Comparison of ENCODE assay signal across 9 cellular contexts in genomic region chr13:33033361-33033812, GRCh38. TPM values are rescaled to one million over a fixed set of nuclear protein-coding genes. Genes with fewer than 3 reads are reported as not detected.
DNase-seq lines count a peak whose midpoint lies in the region; ATAC-seq and TF ChIP-seq lines count a peak whose summit lies in the region.
"Had no signal": no experiment of that assay in that cellular context is flagged by ENCODE, and none has a peak within 500 bp of the region (broad histone marks: within the 10 kb centered on the region; RNA-seq: fewer than 3 reads in every experiment).

No MANE protein-coding gene starts in this region.

- no peak overlapping the region for H3K23ac ChIP-seq in IMR-90 (ENCODE audit: low read depth, low read length)

- H2BK120ac ChIP-seq in IMR-90 (ENCODE audit: low read depth, low read length): no peak overlapping the region

- dilution Hi-C loops in IMR-90 (cut with HindIII; ENCODE audit: low sequenced_read_pairs, unreplicated experiment): no loop called here

- no peak for TF ChIP-seq RAD21 in IMR-90 (IDR thresholded peaks at IDR 0.05; ENCODE audit: low read length)

- H3K4me2 ChIP-seq in IMR-90 (ENCODE audit: low read depth, low read length): no peak overlapping the region

- no peak overlapping the region for H4K5ac ChIP-seq in IMR-90 (ENCODE audit: low read depth, low read length)

- no peak overlapping the region for H2AK9ac ChIP-seq in IMR-90 (replicated peaks; ENCODE audit: low read depth, low read length, poor library complexity)

- H4K8ac ChIP-seq in IMR-90 (ENCODE audit: low read depth in 2 of 2, low read length in 2 of 2): no peak overlapping the region

- peak overlapping the region; percentile 26 for H2AFZ ChIP-seq in IMR-90 (replicated peaks; ENCODE audit: low read length, poor library complexity)

- H3K27me3 Mint-ChIP-seq in activated naive CD4-positive, alpha-beta T cell treated with anti-CD3 and anti-CD28 coated beads, Interleukin-2, amount 10 ng/mL, durations not matched to agents 7 days and 5 days: peaks cover 10% of the 10 kb centered on the region
- peaks cover 2% of the 10 kb centered on the region for H3K27me3 Mint-ChIP-seq in brain

- H3K27ac ChIP-seq in IMR-90 (ENCODE audit: insufficient read depth, low read length) (no peak overlapping the region), upper lobe of left lung (peak overlapping the region; percentile 33 to 79 (median 66)), transverse colon (peak overlapping the region in 2 of 4 donors; percentile 9 to 33)

- H3K4me1 ChIP-seq in IMR-90 (ENCODE audit: control insufficient read depth, insufficient read depth, low read length) (no peaks in the 10 kb centered on the region), upper lobe of left lung (no peaks in the 10 kb centered on the region), transverse colon (no peaks in the 10 kb centered on the region)

- H4K91ac ChIP-seq in IMR-90 (ENCODE audit: insufficient read depth, low read depth, low read length): no peak overlapping the region

- POLR2A ChIA-PET in IMR-90 (lab: Charles Lee; ENCODE audit: unreplicated experiment): no interaction called here

- H3K4me3 ChIP-seq in IMR-90 (ENCODE audit: insufficient read depth, low read depth, low read length) (no peak overlapping the region), upper lobe of left lung (peak overlapping the region in 2 of 4 donors; percentile 25), transverse colon (no peak overlapping the region)

- H3K18ac ChIP-seq in IMR-90 (ENCODE audit: low read depth, low read length): no peak overlapping the region

- intact Hi-C loops in IMR-90 (cut with micrococcal nuclease) (loop anchor here (10.0 kb wide), 1 partner anchor 449 kb away; the partner anchor contains the start of gene PDS5B), transverse colon (cut with DNase I; ENCODE audit: low total_unique reads) (no loop called here)

- peak overlapping the region; percentile 43 for H3K27ac Mint-ChIP-seq in activated naive CD4-positive, alpha-beta T cell treated with anti-CD3 and anti-CD28 coated beads, Interleukin-2, amount 10 ng/mL, durations not matched to agents 7 days and 5 days
- peak overlapping the region in 3 of 5 experiments; percentile 74 to 98 (median 95) for H3K27ac Mint-ChIP-seq in brain

- 0 out of 3 replicates have a peak overlapping the region, but pooled peaks have one; percentile 10 for H2BK15ac ChIP-seq in IMR-90 (ENCODE audit: low read depth, low read length)

- CTCF ChIA-PET in activated naive CD4-positive, alpha-beta T cell treated with anti-CD3 and anti-CD28 coated beads, Interleukin-2, amount 10 ng/mL, durations not matched to agents 7 days and 5 days (lab: Charles Lee): interaction anchor here (0.6 kb wide), 1 partner anchor 16 kb away, joined by 3 read pairs; no protein-coding TSS in a partner anchor
- CTCF ChIA-PET in IMR-90 (lab: Yijun Ruan, JAX): no interaction called here

- H3K56ac ChIP-seq in IMR-90 (ENCODE audit: extremely low read depth, insufficient read depth, low read length): no peak overlapping the region

- no peak overlapping the region for H3K9ac ChIP-seq in IMR-90 (ENCODE audit: low read depth, low read length)

- no TSS peak for BruUV-seq in IMR-90 (replicated peaks; lab: Mats Ljungman, UMichigan)

- TF ChIP-seq CTCF in IMR-90 (conservative IDR thresholded peaks at IDR 0.05; ENCODE audit: low read depth, low read length) (no peak), brain (conservative IDR thresholded peaks at IDR 0.05) (no peak), upper lobe of left lung (IDR thresholded peaks at IDR 0.05) (no peak), transverse colon (IDR thresholded peaks at IDR 0.05) (no peak)

- no peak overlapping the region for H2BK5ac ChIP-seq in IMR-90 (ENCODE audit: low read depth, low read length, poor library complexity, severe bottlenecking)

- peaks cover 3% of the 10 kb centered on the region for H3K9me1 ChIP-seq in IMR-90 (ENCODE audit: insufficient read depth, low read length)

- H2AK5ac ChIP-seq in IMR-90 (ENCODE audit: low read depth, low read length): no peak overlapping the region

- H3K79me1 ChIP-seq in IMR-90 (ENCODE audit: low read depth in 1 of 2, low read length in 2 of 2): no peaks in the 10 kb centered on the region

- H3K4me1 Mint-ChIP-seq in activated naive CD4-positive, alpha-beta T cell treated with anti-CD3 and anti-CD28 coated beads, Interleukin-2, amount 10 ng/mL, durations not matched to agents 7 days and 5 days: peaks cover 12% of the 10 kb centered on the region
- H3K4me1 Mint-ChIP-seq in brain: peaks cover 13% of the 10 kb centered on the region

- TF ChIP-seq EP300 in upper lobe of left lung (IDR thresholded peaks at IDR 0.05) (no peak), transverse colon (IDR thresholded peaks at IDR 0.05; ENCODE audit: low read depth) (no peak)

- peak overlapping the region; percentile 62 for H3K4me3 Mint-ChIP-seq in activated naive CD4-positive, alpha-beta T cell treated with anti-CD3 and anti-CD28 coated beads, Interleukin-2, amount 10 ng/mL, durations not matched to agents 7 days and 5 days
- peak overlapping the region in 1 of 5 experiments; percentile 11 for H3K4me3 Mint-ChIP-seq in brain

- DNase-seq in activated naive CD4-positive, alpha-beta T cell treated with anti-CD3 and anti-CD28 coated beads, Interleukin-2, amount 10 ng/mL, durations not matched to agents 7 days and 5 days: peak; percentile 43
- DNase-seq in activated naive CD4-positive, alpha-beta T cell treated with Interleukin-2 at 50 U/mL for 16 hours: no peak
- DNase-seq in IMR-90: no peak
- peak in 1 of 2 donors; percentile 31 for DNase-seq in upper lobe of left lung
- no peak for DNase-seq in transverse colon
- DNase-seq in EL: no peak

- H3K36me3 ChIP-seq in IMR-90 (ENCODE audit: control insufficient read depth, insufficient read depth, low read length) (no peaks in the 10 kb centered on the region), upper lobe of left lung (no peaks in the 10 kb centered on the region), transverse colon (no peaks in the 10 kb centered on the region)

- H4K20me1 ChIP-seq in IMR-90 (ENCODE audit: insufficient read depth, low read length): no peaks in the 10 kb centered on the region

- H3K9me3 ChIP-seq in IMR-90 (ENCODE audit: control insufficient read depth, insufficient read depth, low read length) (no peaks in the 10 kb centered on the region), upper lobe of left lung (no peaks in the 10 kb centered on the region), transverse colon (no peaks in the 10 kb centered on the region)

- WGBS in IMR-90 (ENCODE audit: extremely low coverage in 2 of 2, insufficient read length in 1 of 2), 2 experiments: 65% methylated on average over 5 of the region's 9 CpGs; no CpG with 5 or more reads in 1 of the 2 experiments
- WGBS in upper lobe of left lung, 2 donors: 49 to 54% methylated on average over 9 of the region's 9 CpGs
- 66 to 69% methylated on average over 8 to 9 of the region's 9 CpGs for WGBS in transverse colon (ENCODE audit: low coverage in 1 of 2), 2 donors

- H3K36me3 Mint-ChIP-seq in activated naive CD4-positive, alpha-beta T cell treated with anti-CD3 and anti-CD28 coated beads, Interleukin-2, amount 10 ng/mL, durations not matched to agents 7 days and 5 days: no peaks in the 10 kb centered on the region
- H3K36me3 Mint-ChIP-seq in brain: no peaks in the 10 kb centered on the region

- in situ Hi-C loops in IMR-90 (cut with MboI; ENCODE audit: low sequenced_read_pairs) (no loop called here), transverse colon (cut with MboI; ENCODE audit: low pct_ligation_motif_present in 1 of 4, low pct_unique_long_range_greater_than_20kb in 1 of 4, low sequenced_read_pairs in 3 of 4) (no loop called here)

- 0 out of 2 replicates have a peak overlapping the region, but pooled peaks have one; percentile 31 for H3K14ac ChIP-seq in IMR-90 (replicated peaks; ENCODE audit: low read depth, low read length)

- TF ChIP-seq POLR2A in IMR-90 (IDR thresholded peaks at IDR 0.05; ENCODE audit: low read depth, low read length) (no peak), upper lobe of left lung (IDR thresholded peaks at IDR 0.05) (peak in 1 of 4 donors; percentile 17), transverse colon (IDR thresholded peaks at IDR 0.05) (no peak)

- H3K9me3 Mint-ChIP-seq in activated naive CD4-positive, alpha-beta T cell treated with anti-CD3 and anti-CD28 coated beads, Interleukin-2, amount 10 ng/mL, durations not matched to agents 7 days and 5 days: no peaks in the 10 kb centered on the region
- peaks cover 0 to 7% (median 0%) of the 10 kb centered on the region in 5 experiments for H3K9me3 Mint-ChIP-seq in brain

- ATAC-seq in IMR-90 (ENCODE audit: low read depth) (no peak), upper lobe of left lung (ENCODE audit: low FRiP score in 2 of 2) (peak in 1 of 2 donors; percentile 69), HG02840 (IDR thresholded peaks at IDR 0.05; ENCODE audit: low FRiP score, unreplicated experiment) (no peak)

- no peak overlapping the region for H2BK20ac ChIP-seq in IMR-90 (ENCODE audit: low read depth, low read length)

- peaks cover under 1% of the 10 kb centered on the region; the same call in 1 of the 2 replicates for H3K27me3 ChIP-seq in IMR-90 (ENCODE audit: control insufficient read depth, insufficient read depth, low read length)
- no peaks in the 10 kb centered on the region for H3K27me3 ChIP-seq in upper lobe of left lung
- H3K27me3 ChIP-seq in transverse colon: no peaks in the 10 kb centered on the region

- H3K4ac ChIP-seq in IMR-90 (ENCODE audit: low read depth, low read length): no peak overlapping the region

TF ChIP-seq in IMR-90, 13 proteins besides CTCF, POLR2A, EP300 and RAD21:
- TF ChIP-seq, protein P1, sequence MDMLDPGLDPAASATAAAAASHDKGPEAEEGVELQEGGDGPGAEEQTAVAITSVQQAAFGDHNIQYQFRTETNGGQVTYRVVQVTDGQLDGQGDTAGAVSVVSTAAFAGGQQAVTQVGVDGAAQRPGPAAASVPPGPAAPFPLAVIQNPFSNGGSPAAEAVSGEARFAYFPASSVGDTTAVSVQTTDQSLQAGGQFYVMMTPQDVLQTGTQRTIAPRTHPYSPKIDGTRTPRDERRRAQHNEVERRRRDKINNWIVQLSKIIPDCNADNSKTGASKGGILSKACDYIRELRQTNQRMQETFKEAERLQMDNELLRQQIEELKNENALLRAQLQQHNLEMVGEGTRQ (IDR thresholded peaks at IDR 0.05; ENCODE audit: low read depth, low read length): no peak
- TF ChIP-seq CHD1 (IDR thresholded peaks at IDR 0.05; ENCODE audit: low read depth, low read length) (no peak), SMC3 (IDR thresholded peaks at IDR 0.05; ENCODE audit: low read depth, low read length) (no peak), FOS (IDR thresholded peaks at IDR 0.05; ENCODE audit: low read depth, low read length) (no peak)

RNA-seq across cellular contexts. Expression of gene KL, which starts 17.2 kb away (rescaled TPM):
- total RNA-seq in IMR-90 (2012; rRNA removed) (not detected in 2 replicates), upper lobe of left lung (10 to 100 TPM in 2 of 6 donors, 1 to 10 TPM in 4; 4.7 to 11.2 (median 7.7) TPM), transverse colon (1 to 10 TPM in 3 of 4 donors, under 1 TPM in 1; 0.60 to 3.4 (median 1.2) TPM)
- polyA plus RNA-seq in IMR-90 (2012; rRNA removed) (not detected in 2 replicates), brain (ENCODE audit: insufficient read depth, low read depth, low replicate concordance) (0.19 TPM)
- polyA plus RNA-seq in IMR-90 (2012; cell fraction: cytosol; rRNA removed): not detected in 2 replicates
- not detected in 2 replicates for polyA plus RNA-seq in IMR-90 (2012; cell fraction: nucleus; rRNA removed; ENCODE audit: low replicate concordance)
- polyA plus RNA-seq: BJ had no signal
